ENCODE assay signal across 17 cellular contexts in genomic region chr11:43784866-43785265, GRCh38.
DNase-seq lines count a peak whose midpoint lies in the region; TF ChIP-seq lines count a peak whose summit lies in the region.
"Had no signal": no experiment of that assay in that cellular context is flagged by ENCODE, and none has a peak within 500 bp of the region (broad histone marks: within the 10 kb centered on the region; RNA-seq: fewer than 3 reads in every experiment).

No MANE protein-coding gene starts in this region.

- TF ChIP-seq CTCF in AG04449 (IDR thresholded peaks at IDR 0.05; ENCODE audit: insufficient read depth, low read length, missing control alignments), result no peak
- no peak for TF ChIP-seq CTCF in chondrocyte (IDR thresholded peaks at IDR 0.05)
- no peak for TF ChIP-seq CTCF in GM10266 (IDR thresholded peaks at IDR 0.05; ENCODE audit: control insufficient read depth, insufficient read depth, low read depth, missing control alignments)

- no peaks in the 10 kb centered on the region for H3K27me3 Mint-ChIP-seq in chondrocyte (ENCODE audit: low read depth)
- no peaks in the 10 kb centered on the region for H3K27me3 Mint-ChIP-seq in activated T-helper 2 cell treated with anti-CD3 and anti-CD28 coated beads, Interferon-gamma antibody, Interleukin-2, Interleukin-4, amounts not matched to agents 10 μg/mL and 5 μg/mL and 100 μg/mL, durations not matched to agents 14 hours and 24 hours and 36 hours (ENCODE audit: low read depth)
- H3K27me3 Mint-ChIP-seq: CD4-positive, CD25-positive, alpha-beta regulatory T cell; IgD-negative memory B cell had no signal

- intact Hi-C loops in activated T-helper 2 cell treated with anti-CD3 and anti-CD28 coated beads, Interferon-gamma antibody, Interleukin-2, Interleukin-4, amounts not matched to agents 10 μg/mL and 5 μg/mL and 100 μg/mL, durations not matched to agents 14 hours and 24 hours and 36 hours (cut with micrococcal nuclease), result no loop called here

- CTCF ChIA-PET in AG04449 (lab: Yijun Ruan, JAX), result no interaction called here

- peaks cover 9% of the 10 kb centered on the region for H3K36me3 Mint-ChIP-seq in chondrocyte (ENCODE audit: low read depth)
- peaks cover 46% of the 10 kb centered on the region for H3K36me3 Mint-ChIP-seq in activated T-helper 2 cell treated with anti-CD3 and anti-CD28 coated beads, Interferon-gamma antibody, Interleukin-2, Interleukin-4, amounts not matched to agents 10 μg/mL and 5 μg/mL and 100 μg/mL, durations not matched to agents 14 hours and 24 hours and 36 hours (ENCODE audit: low read depth)

- DNase-seq in AG04449 (ENCODE audit: low read depth, low spot score) (peak; percentile 24), EH (ENCODE audit: low read depth) (peak; percentile 27), chondrocyte (ENCODE audit: low spot score) (no peak), iris pigment epithelial cell (ENCODE audit: low read depth) (peak; percentile 42), GM10266 (ENCODE audit: extremely low spot score) (no peak), anterior cingulate cortex (lab: John Stamatoyannopoulos, UW) (no peak), C1 segment of cervical spinal cord (lab: John Stamatoyannopoulos, UW) (no peak)
- no peak for DNase-seq in activated T-helper 2 cell treated with anti-CD3 and anti-CD28 coated beads, Interferon-gamma antibody, Interleukin-2, Interleukin-4, amounts not matched to agents 10 μg/mL and 5 μg/mL and 100 μg/mL, durations not matched to agents 14 hours and 24 hours and 36 hours (ENCODE audit: low spot score)
- DNase-seq: CD4-positive, CD25-positive, alpha-beta regulatory T cell; DMS 273 treated with DMSO at 0.1 percent for 48 hours; DMS79; GDM1; GM23248; H9; KG1 had no signal

- no peak overlapping the region for H3K4me3 Mint-ChIP-seq in chondrocyte (ENCODE audit: unreplicated experiment)
- H3K4me3 Mint-ChIP-seq in activated T-helper 2 cell treated with anti-CD3 and anti-CD28 coated beads, Interferon-gamma antibody, Interleukin-2, Interleukin-4, amounts not matched to agents 10 μg/mL and 5 μg/mL and 100 μg/mL, durations not matched to agents 14 hours and 24 hours and 36 hours (ENCODE audit: low read depth), result no peak overlapping the region
- H3K4me3 Mint-ChIP-seq: CD4-positive, CD25-positive, alpha-beta regulatory T cell; H9 had no signal

- POLR2A ChIA-PET in AG04449 (lab: Yijun Ruan, JAX), result no interaction called here

- peaks cover 18% of the 10 kb centered on the region for H3K9me3 Mint-ChIP-seq in chondrocyte (ENCODE audit: low read depth)
- H3K9me3 Mint-ChIP-seq in activated T-helper 2 cell treated with anti-CD3 and anti-CD28 coated beads, Interferon-gamma antibody, Interleukin-2, Interleukin-4, amounts not matched to agents 10 μg/mL and 5 μg/mL and 100 μg/mL, durations not matched to agents 14 hours and 24 hours and 36 hours, result peaks cover 38% of the 10 kb centered on the region

- peak overlapping the region; percentile 53 for H3K27ac Mint-ChIP-seq in chondrocyte (ENCODE audit: unreplicated experiment)
- H3K27ac Mint-ChIP-seq in activated T-helper 2 cell treated with anti-CD3 and anti-CD28 coated beads, Interferon-gamma antibody, Interleukin-2, Interleukin-4, amounts not matched to agents 10 μg/mL and 5 μg/mL and 100 μg/mL, durations not matched to agents 14 hours and 24 hours and 36 hours, result no peak overlapping the region
- H3K27ac Mint-ChIP-seq: CD4-positive, CD25-positive, alpha-beta regulatory T cell; H9; IgD-negative memory B cell had no signal

- peaks cover 31% of the 10 kb centered on the region for H3K4me1 Mint-ChIP-seq in chondrocyte (ENCODE audit: low read depth)
- peaks cover 7% of the 10 kb centered on the region for H3K4me1 Mint-ChIP-seq in activated T-helper 2 cell treated with anti-CD3 and anti-CD28 coated beads, Interferon-gamma antibody, Interleukin-2, Interleukin-4, amounts not matched to agents 10 μg/mL and 5 μg/mL and 100 μg/mL, durations not matched to agents 14 hours and 24 hours and 36 hours (ENCODE audit: low read depth)

- H3K4me3 ChIP-seq in AG04449 (ENCODE audit: low read depth, low read length), result no peak overlapping the region
- H3K4me3 ChIP-seq: BLaER1, GM23248 had no signal

Comparison
In these comparisons a context has a peak if more than half of its experiments do, and no peak if none do; other contexts are left out.
1. DNase-seq: peak in AG04449 (single experiment), EH (single experiment) and iris pigment epithelial cell (single experiment); none in chondrocyte (single experiment), activated T-helper 2 cell treated with anti-CD3 and anti-CD28 coated beads, Interferon-gamma antibody, Interleukin-2, Interleukin-4, amounts not matched to agents 10 μg/mL and 5 μg/mL and 100 μg/mL, durations not matched to agents 14 hours and 24 hours and 36 hours (single experiment), GM10266 (single experiment), anterior cingulate cortex (0 of 58) and C1 segment of cervical spinal cord (0 of 14).